ENCODE assay signal across 16 cellular contexts in the genomic region with DNA sequence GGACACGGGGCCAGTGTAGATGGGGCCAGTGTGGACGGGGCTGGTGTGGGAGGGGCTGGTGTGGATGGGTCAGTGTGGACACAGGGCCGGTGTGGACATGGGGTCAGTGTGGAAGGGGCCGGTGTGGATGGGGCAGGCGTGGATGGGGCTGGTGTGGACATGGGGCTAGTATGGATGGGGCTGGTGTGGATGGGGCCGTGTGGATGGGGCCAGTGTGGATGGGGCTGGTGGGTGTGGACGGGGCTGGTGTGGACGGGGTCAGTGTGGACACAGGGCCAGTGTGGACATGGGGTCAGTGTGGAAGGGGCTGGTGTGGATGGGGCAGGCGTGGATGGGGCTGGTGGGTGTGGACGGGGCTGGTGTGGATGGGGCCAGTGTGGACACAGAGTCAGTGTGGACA. TPM values are rescaled to one million over a fixed set of nuclear protein-coding genes. Genes with fewer than 3 reads are reported as not detected.
DNase-seq lines count a peak whose midpoint lies in the region; ATAC-seq and TF ChIP-seq lines count a peak whose summit lies in the region.
"Had no signal": no experiment of that assay in that cellular context is flagged by ENCODE, and none has a peak within 500 bp of the region (broad histone marks: within the 10 kb centered on the region; RNA-seq: fewer than 3 reads in every experiment).

No MANE protein-coding gene starts in this region.

- H3K4me1 Mint-ChIP-seq in nephron progenitor cell = peaks cover 26% of the 10 kb centered on the region
- no peaks in the 10 kb centered on the region for H3K4me1 Mint-ChIP-seq in stimulated activated memory B cell treated with anti-CD40 and anti-IgM and Interleukin-4, amounts not matched to agents 10 μg/mL and 1 μg/mL and 100 μg/mL, for 72 hours
- H3K4me1 Mint-ChIP-seq: CD14-positive monocyte had no signal

- peak overlapping the region in 4 of 11 experiments; percentile 33 to 54 (median 52); a peak in 3 of 22 replicates for H3K9ac ChIP-seq in BLaER1 treated with 17β-estradiol and CSF1 and Interleukin-3, amounts not matched to agents 10 nM and 100 nM

- no peak for TF ChIP-seq CTCF in nephron progenitor cell (IDR thresholded peaks at IDR 0.05)

- peaks cover 0 to 4% (median 0%) of the 10 kb centered on the region in 11 experiments; a peak in 2 of 22 replicates for H3K9me3 ChIP-seq in BLaER1 treated with 17β-estradiol and CSF1 and Interleukin-3, amounts not matched to agents 10 nM and 100 nM (replicated peaks in 1 of 11)
- H3K9me3 ChIP-seq: BE2C had no signal

- H4K20me1 ChIP-seq in BLaER1 treated with 17β-estradiol and CSF1 and Interleukin-3, amounts not matched to agents 10 nM and 100 nM = peaks cover 0 to 37% (median 3%) of the 10 kb centered on the region in 11 experiments; a peak in 7 of 22 replicates

- H3K36me3 Mint-ChIP-seq in nephron progenitor cell (ENCODE audit: low read depth) = no peaks in the 10 kb centered on the region
- no peaks in the 10 kb centered on the region for H3K36me3 Mint-ChIP-seq in stimulated activated memory B cell treated with anti-CD40 and anti-IgM and Interleukin-4, amounts not matched to agents 10 μg/mL and 1 μg/mL and 100 μg/mL, for 72 hours
- H3K36me3 Mint-ChIP-seq: CD14-positive monocyte; CD4-positive, alpha-beta memory T cell had no signal

- H3K36me3 ChIP-seq in BLaER1 treated with 17β-estradiol and CSF1 and Interleukin-3, amounts not matched to agents 10 nM and 100 nM = no peaks in the 10 kb centered on the region
- H3K36me3 ChIP-seq: BE2C had no signal

- H3K4me1 ChIP-seq in BLaER1 treated with 17β-estradiol and CSF1 and Interleukin-3, amounts not matched to agents 10 nM and 100 nM = peaks cover 27 to 53% (median 43%) of the 10 kb centered on the region in 10 experiments

- H3K27ac ChIP-seq in BLaER1 treated with 17β-estradiol and CSF1 and Interleukin-3, amounts not matched to agents 10 nM and 100 nM = no peak overlapping the region

- H3K4me2 ChIP-seq in BLaER1 treated with 17β-estradiol and CSF1 and Interleukin-3, amounts not matched to agents 10 nM and 100 nM = peak overlapping the region; percentile 88 to 99 (median 95); a peak in 21 of 22 replicates

- ATAC-seq in esophagus mucosa = peak; percentile 25
- peak; percentile 47 for ATAC-seq in stimulated activated memory B cell treated with anti-CD40 and anti-IgM and Interleukin-4, amounts not matched to agents 10 μg/mL and 1 μg/mL and 100 μg/mL, for 72 hours
- ATAC-seq in GM21367 (IDR thresholded peaks at IDR 0.05; ENCODE audit: unreplicated experiment) = no peak

- H3K27me3 Mint-ChIP-seq in nephron progenitor cell (ENCODE audit: low read depth, poor library complexity) = peaks cover 89% of the 10 kb centered on the region
- H3K27me3 Mint-ChIP-seq in stimulated activated memory B cell treated with anti-CD40 and anti-IgM and Interleukin-4, amounts not matched to agents 10 μg/mL and 1 μg/mL and 100 μg/mL, for 72 hours = peaks cover 90% of the 10 kb centered on the region

- no peak overlapping the region; a peak in 1 of 20 replicates for H3K4me3 ChIP-seq in BLaER1 treated with 17β-estradiol and CSF1 and Interleukin-3, amounts not matched to agents 10 nM and 100 nM

- DNase-seq in nephron progenitor cell (peak; percentile 1), ecto neural progenitor cell (ENCODE audit: low spot score) (no peak), activated gamma-delta T cell treated with Interleukin-2 at 50 U/mL for 16 hours (no peak), kidney glomerular epithelial cell (lab: John Stamatoyannopoulos, UW) (no peak)
- DNase-seq: ACHN, BE2C, DMS153, GDM1, GOT3, H9 had no signal

- H3K27me3 ChIP-seq in BLaER1 treated with 17β-estradiol and CSF1 and Interleukin-3, amounts not matched to agents 10 nM and 100 nM = peaks cover 0 to 88% (median 10%) of the 10 kb centered on the region in 11 experiments; a peak in 15 of 22 replicates
- H3K27me3 ChIP-seq: BE2C had no signal

- H3K9me3 Mint-ChIP-seq in nephron progenitor cell = peaks cover 3% of the 10 kb centered on the region
- H3K9me3 Mint-ChIP-seq in stimulated activated memory B cell treated with anti-CD40 and anti-IgM and Interleukin-4, amounts not matched to agents 10 μg/mL and 1 μg/mL and 100 μg/mL, for 72 hours = peaks cover 6% of the 10 kb centered on the region
- H3K9me3 Mint-ChIP-seq: CD4-positive, alpha-beta memory T cell; H9 had no signal

- no peak overlapping the region for H3K4me3 Mint-ChIP-seq in nephron progenitor cell
- no peak overlapping the region for H3K4me3 Mint-ChIP-seq in stimulated activated memory B cell treated with anti-CD40 and anti-IgM and Interleukin-4, amounts not matched to agents 10 μg/mL and 1 μg/mL and 100 μg/mL, for 72 hours
- H3K4me3 Mint-ChIP-seq: CD4-positive, alpha-beta memory T cell; H9 had no signal

- H3K27ac Mint-ChIP-seq in nephron progenitor cell = no peak overlapping the region
- H3K27ac Mint-ChIP-seq in stimulated activated memory B cell treated with anti-CD40 and anti-IgM and Interleukin-4, amounts not matched to agents 10 μg/mL and 1 μg/mL and 100 μg/mL, for 72 hours = no peak overlapping the region
- H3K27ac Mint-ChIP-seq: CD4-positive, alpha-beta memory T cell; H9 had no signal

RNA-seq across cellular contexts. Expression of a gene that starts 23.8 kb away (rescaled TPM):
- total RNA-seq in esophagus mucosa = 1.6 TPM

RNA-seq across cellular contexts. Expression of a gene that starts 57.5 kb away (rescaled TPM):
- total RNA-seq in esophagus mucosa = 37.4 TPM
